In genomic region chr10:18500576-18500975, GRCh38 we compare ENCODE assay signal across 17 cellular contexts.
A peak's percentile ranks its signal among the peaks of the same experiment; 100 is the strongest.
DNase-seq lines count a peak whose midpoint lies in the region; ATAC-seq and TF ChIP-seq lines count a peak whose summit lies in the region.
"Had no signal": no experiment of that assay in that cellular context is flagged by ENCODE, and none has a peak within 500 bp of the region (broad histone marks: within the 10 kb centered on the region; RNA-seq: fewer than 3 reads in every experiment).

No MANE protein-coding gene starts in this region.

- no peak overlapping the region for H3K4me3 ChIP-seq in osteoblast (ENCODE audit: insufficient read depth, low read length)
- H3K4me3 ChIP-seq: K562 had no signal

- no peak overlapping the region for H2AFZ ChIP-seq in osteoblast (ENCODE audit: low read length)

- H3K9me3 ChIP-seq in osteoblast (ENCODE audit: low read depth, low read length): no peaks in the 10 kb centered on the region

- DNase-seq in DMS 273 (lab: John Stamatoyannopoulos, UW; ENCODE audit: unreplicated experiment) (peak; percentile 7), DMS 273 treated with DMSO at 0.1 percent for 48 hours (lab: John Stamatoyannopoulos, UW) (no peak), NCI-H526 treated with DMSO at 0.1 percent for 48 hours (lab: John Stamatoyannopoulos, UW) (peak; percentile 2), osteoblast (ENCODE audit: insufficient read length, low spot score, missing footprints) (no peak)
- no peak for DNase-seq in activated CD4-positive, alpha-beta T cell treated with anti-CD3 and anti-CD28 coated beads, Interleukin-2, amount 50 U/mL, for 4 hours
- DNase-seq in stimulated activated CD4-positive, alpha-beta T cell treated with anti-CD3 and anti-CD28 coated beads, Interleukin-12 subunit alpha, Interleukin-12 subunit beta, amount 100 ng/mL, for 4 hours: no peak
- DNase-seq: H9, MV-4-11, NCI-H1417, NCI-H187, NCI-H345, Right ventricle myocardium superior, T-cell had no signal

- ATAC-seq in GM18868 (IDR thresholded peaks at IDR 0.05; ENCODE audit: unreplicated experiment) (peak; percentile 5), GM21786 (IDR thresholded peaks at IDR 0.05; ENCODE audit: unreplicated experiment) (no peak)
- ATAC-seq: K562, T-cell had no signal

- peak overlapping the region; percentile 46 for H3K4me2 ChIP-seq in osteoblast (ENCODE audit: insufficient read depth, low read length)

- no peaks in the 10 kb centered on the region for H4K20me1 ChIP-seq in osteoblast (ENCODE audit: insufficient read depth, low read length)

- H3K36me3 ChIP-seq in osteoblast (ENCODE audit: insufficient read depth, low read length): no peaks in the 10 kb centered on the region

- H3K27me3 ChIP-seq in osteoblast (ENCODE audit: insufficient read depth, low read length): no peaks in the 10 kb centered on the region

- no peak overlapping the region for H3K27ac ChIP-seq in osteoblast (ENCODE audit: low read depth, low read length)
- H3K27ac ChIP-seq: 22Rv1 had no signal

- H3K79me2 ChIP-seq in osteoblast (ENCODE audit: insufficient read depth, low read length): no peaks in the 10 kb centered on the region

- TF ChIP-seq CTCF in osteoblast (IDR thresholded peaks at IDR 0.05; ENCODE audit: extremely low read depth, low read depth, low read length): no peak

- H3K4me1 ChIP-seq in osteoblast (ENCODE audit: insufficient read depth, low read length): peaks cover 4% of the 10 kb centered on the region

Comparison
In these comparisons a context has a peak if more than half of its experiments do, and no peak if none do; other contexts are left out.
1. DNase-seq: peak in DMS 273 (single experiment) and NCI-H526 treated with DMSO at 0.1 percent for 48 hours (single experiment); none in DMS 273 treated with DMSO at 0.1 percent for 48 hours (single experiment), osteoblast (single experiment), activated CD4-positive, alpha-beta T cell treated with anti-CD3 and anti-CD28 coated beads, Interleukin-2, amount 50 U/mL, for 4 hours (0 of 2) and stimulated activated CD4-positive, alpha-beta T cell treated with anti-CD3 and anti-CD28 coated beads, Interleukin-12 subunit alpha, Interleukin-12 subunit beta, amount 100 ng/mL, for 4 hours (single experiment).